ENCODE assay signal across 30 cellular contexts in the genomic region with DNA sequence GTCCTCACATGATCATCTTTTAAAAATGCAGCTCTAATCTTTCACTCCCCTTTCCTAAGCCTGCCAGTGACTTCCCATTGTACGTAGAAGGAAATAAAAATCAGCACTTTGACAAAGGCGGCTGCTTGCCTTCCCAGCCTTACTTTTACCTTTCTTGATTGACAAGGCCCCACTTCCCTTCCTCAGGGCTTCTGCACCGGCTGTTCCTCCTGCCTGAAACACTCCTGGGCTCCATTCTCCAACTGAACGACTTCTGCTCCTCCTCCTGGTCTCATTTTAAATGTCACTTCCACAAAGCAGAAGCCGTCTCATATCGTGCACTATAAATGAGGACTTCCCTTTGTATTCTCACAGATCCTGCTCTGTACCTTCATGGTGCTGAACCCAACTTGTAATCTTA. TPM values are rescaled to one million over a fixed set of nuclear protein-coding genes. Genes with fewer than 3 reads are reported as not detected.
DNase-seq lines count a peak whose midpoint lies in the region; ATAC-seq and TF ChIP-seq lines count a peak whose summit lies in the region.
"Had no signal": no experiment of that assay in that cellular context is flagged by ENCODE, and none has a peak within 500 bp of the region (broad histone marks: within the 10 kb centered on the region; RNA-seq: fewer than 3 reads in every experiment).

No MANE protein-coding gene starts in this region.

- ATAC-seq in Right ventricle myocardium inferior (peak; percentile 29), left ventricle myocardium superior (no peak)
- peak; percentile 24 for ATAC-seq in stimulated activated effector memory CD8-positive, alpha-beta T cell treated with anti-CD3 and anti-CD28 coated beads, Interleukin-12 subunit alpha, Interleukin-12 subunit beta, amount 100 ng/mL, for 72 hours
- ATAC-seq: activated naive CD8-positive, alpha-beta T cell treated with anti-CD3 and anti-CD28 coated beads, Interleukin-2, amount 50 U/mL, for 24 hours; natural killer cell had no signal

- CTCF ChIA-PET in activated CD4-positive, alpha-beta memory T cell treated with anti-CD3 and anti-CD28 coated beads for 36 hours (lab: Charles Lee), result no interaction called here

- peak overlapping the region; percentile 46 for H3K27ac ChIP-seq in angular gyrus (ENCODE audit: low read depth, low read length)
- H3K27ac ChIP-seq: esophagus muscularis mucosa, heart right ventricle, KMS-11, Peyer's patch, right lobe of liver, SJCRH30, spleen, tibial artery had no signal

- DNase-seq in Right ventricle myocardium inferior (ENCODE audit: missing footprints) (no peak), left ventricle myocardium superior (no peak), SHP77 (lab: John Stamatoyannopoulos, UW) (no peak), ecto neural progenitor cell (ENCODE audit: low spot score) (no peak)
- no peak for DNase-seq in stimulated activated effector memory CD8-positive, alpha-beta T cell treated with anti-CD3 and anti-CD28 coated beads, Interleukin-12 subunit alpha, Interleukin-12 subunit beta, amount 100 ng/mL, for 72 hours (ENCODE audit: low spot score in 2 of 2)
- DNase-seq in activated CD4-positive, alpha-beta memory T cell treated with anti-CD3 and anti-CD28 coated beads for 36 hours, result no peak
- DNase-seq: activated CD4-positive, alpha-beta T cell treated with anti-CD3 and anti-CD28 coated beads, Interleukin-2, amount 50 U/mL, for 4 hours; activated gamma-delta T cell treated with Interleukin-2 at 50 U/mL for 16 hours; activated naive CD8-positive, alpha-beta T cell treated with anti-CD3 and anti-CD28 coated beads, Interleukin-2, amount 50 U/mL, for 24 hours; activated T-cell treated with anti-CD3 and anti-CD28 coated beads, Interleukin-2, amount 50 U/mL, for 48 hours; CD4-positive, alpha-beta T cell; foreskin melanocyte; H7; heart right ventricle; MM.1S; natural killer cell; NCI-H1436; Peyer's patch; right lobe of liver; SJCRH30; spleen; stimulated activated CD4-positive, alpha-beta T cell treated with anti-CD3 and anti-CD28 coated beads, Interleukin-2, amount 100 ng/mL, for 48 hours; T1000; tibial artery had no signal

- peaks cover 58% of the 10 kb centered on the region for H3K4me1 Mint-ChIP-seq in nephron
- no peaks in the 10 kb centered on the region for H3K4me1 Mint-ChIP-seq in stimulated activated effector memory CD8-positive, alpha-beta T cell treated with anti-CD3 and anti-CD28 coated beads, Interleukin-12 subunit alpha, Interleukin-12 subunit beta, amount 100 ng/mL, for 72 hours
- H3K4me1 Mint-ChIP-seq in activated CD4-positive, alpha-beta memory T cell treated with anti-CD3 and anti-CD28 coated beads for 36 hours (ENCODE audit: low read depth), result no peaks in the 10 kb centered on the region
- H3K4me1 Mint-ChIP-seq: activated naive CD8-positive, alpha-beta T cell treated with anti-CD3 and anti-CD28 coated beads, Interleukin-2, amount 50 U/mL, for 24 hours; central memory CD8-positive, alpha-beta T cell; natural killer cell had no signal

- H3K27me3 Mint-ChIP-seq in nephron (ENCODE audit: low read depth), result no peaks in the 10 kb centered on the region
- peaks cover 5% of the 10 kb centered on the region for H3K27me3 Mint-ChIP-seq in activated CD4-positive, alpha-beta memory T cell treated with anti-CD3 and anti-CD28 coated beads for 36 hours
- H3K27me3 Mint-ChIP-seq: dendritic cell treated with granulocyte-macrophage colony-stimulating factor and Interleukin-4, amounts not matched to agents 40 ng/mL and 50 ng/mL, for 4 days had no signal

- no peaks in the 10 kb centered on the region for H3K9me3 Mint-ChIP-seq in nephron
- no peaks in the 10 kb centered on the region for H3K9me3 Mint-ChIP-seq in stimulated activated effector memory CD8-positive, alpha-beta T cell treated with anti-CD3 and anti-CD28 coated beads, Interleukin-12 subunit alpha, Interleukin-12 subunit beta, amount 100 ng/mL, for 72 hours
- H3K9me3 Mint-ChIP-seq in activated CD4-positive, alpha-beta memory T cell treated with anti-CD3 and anti-CD28 coated beads for 36 hours, result no peaks in the 10 kb centered on the region
- H3K9me3 Mint-ChIP-seq: activated naive CD8-positive, alpha-beta T cell treated with anti-CD3 and anti-CD28 coated beads, Interleukin-2, amount 50 U/mL, for 24 hours; CD4-positive, alpha-beta T cell; central memory CD8-positive, alpha-beta T cell; dendritic cell treated with granulocyte-macrophage colony-stimulating factor and Interleukin-4, amounts not matched to agents 40 ng/mL and 50 ng/mL, for 4 days; natural killer cell had no signal

- no peaks in the 10 kb centered on the region for H3K36me3 Mint-ChIP-seq in nephron (ENCODE audit: low read depth)
- H3K36me3 Mint-ChIP-seq in stimulated activated effector memory CD8-positive, alpha-beta T cell treated with anti-CD3 and anti-CD28 coated beads, Interleukin-12 subunit alpha, Interleukin-12 subunit beta, amount 100 ng/mL, for 72 hours, result no peaks in the 10 kb centered on the region
- no peaks in the 10 kb centered on the region for H3K36me3 Mint-ChIP-seq in activated CD4-positive, alpha-beta memory T cell treated with anti-CD3 and anti-CD28 coated beads for 36 hours
- H3K36me3 Mint-ChIP-seq: natural killer cell had no signal

- intact Hi-C loops in Right ventricle myocardium inferior (cut with DNase I), result no loop called here
- intact Hi-C loops in left ventricle myocardium superior (cut with micrococcal nuclease), result no loop called here
- intact Hi-C loops in activated CD4-positive, alpha-beta memory T cell treated with anti-CD3 and anti-CD28 coated beads for 36 hours (cut with micrococcal nuclease), result no loop called here

- H3K27ac Mint-ChIP-seq in nephron, result peak overlapping the region in 2 of 3 experiments; percentile 16 to 45
- no peak overlapping the region for H3K27ac Mint-ChIP-seq in stimulated activated effector memory CD8-positive, alpha-beta T cell treated with anti-CD3 and anti-CD28 coated beads, Interleukin-12 subunit alpha, Interleukin-12 subunit beta, amount 100 ng/mL, for 72 hours
- H3K27ac Mint-ChIP-seq in activated CD4-positive, alpha-beta memory T cell treated with anti-CD3 and anti-CD28 coated beads for 36 hours, result no peak overlapping the region
- H3K27ac Mint-ChIP-seq: activated naive CD8-positive, alpha-beta T cell treated with anti-CD3 and anti-CD28 coated beads, Interleukin-2, amount 50 U/mL, for 24 hours; CD4-positive, alpha-beta T cell; dendritic cell treated with granulocyte-macrophage colony-stimulating factor and Interleukin-4, amounts not matched to agents 40 ng/mL and 50 ng/mL, for 4 days; natural killer cell had no signal

- H3K4me3 Mint-ChIP-seq in nephron, result no peak overlapping the region
- no peak overlapping the region for H3K4me3 Mint-ChIP-seq in stimulated activated effector memory CD8-positive, alpha-beta T cell treated with anti-CD3 and anti-CD28 coated beads, Interleukin-12 subunit alpha, Interleukin-12 subunit beta, amount 100 ng/mL, for 72 hours
- no peak overlapping the region for H3K4me3 Mint-ChIP-seq in activated CD4-positive, alpha-beta memory T cell treated with anti-CD3 and anti-CD28 coated beads for 36 hours
- H3K4me3 Mint-ChIP-seq: activated naive CD8-positive, alpha-beta T cell treated with anti-CD3 and anti-CD28 coated beads, Interleukin-2, amount 50 U/mL, for 24 hours; CD4-positive, alpha-beta T cell; central memory CD8-positive, alpha-beta T cell; dendritic cell treated with granulocyte-macrophage colony-stimulating factor and Interleukin-4, amounts not matched to agents 40 ng/mL and 50 ng/mL, for 4 days; natural killer cell had no signal

- POLR2A ChIA-PET in activated CD4-positive, alpha-beta memory T cell treated with anti-CD3 and anti-CD28 coated beads for 36 hours (lab: Charles Lee), result no interaction called here

- TF ChIP-seq CTCF in nephron (IDR thresholded peaks at IDR 0.05; ENCODE audit: unreplicated experiment in 3 of 3), result no peak

RNA-seq across cellular contexts. Expression of a gene that starts 56.1 kb away (rescaled TPM):
- total RNA-seq in Right ventricle myocardium inferior (3.4 TPM), left ventricle myocardium superior (4.6 TPM)
- 1 to 10 TPM; 1.5 to 1.9 TPM for total RNA-seq in activated CD4-positive, alpha-beta memory T cell treated with anti-CD3 and anti-CD28 coated beads for 36 hours
- total RNA-seq: natural killer cell had no signal

Comparison
In these comparisons a context has a peak if more than half of its experiments do, and no peak if none do; other contexts are left out.
1. H3K27ac Mint-ChIP-seq: peak in nephron (2 of 3); none in stimulated activated effector memory CD8-positive, alpha-beta T cell treated with anti-CD3 and anti-CD28 coated beads, Interleukin-12 subunit alpha, Interleukin-12 subunit beta, amount 100 ng/mL, for 72 hours (single experiment) and activated CD4-positive, alpha-beta memory T cell treated with anti-CD3 and anti-CD28 coated beads for 36 hours (single experiment).